In genomic region chr1:49298304-49298703, GRCh38 we compare ENCODE assay signal across 17 cellular contexts.
DNase-seq lines count a peak whose midpoint lies in the region; ATAC-seq and TF ChIP-seq lines count a peak whose summit lies in the region.
"Had no signal": no experiment of that assay in that cellular context is flagged by ENCODE, and none has a peak within 500 bp of the region (broad histone marks: within the 10 kb centered on the region; RNA-seq: fewer than 3 reads in every experiment).

No MANE protein-coding gene starts in this region.

- ATAC-seq in activated T-cell treated with anti-CD3 and anti-CD28 coated beads, Interleukin-2, amount 50 U/mL, for 72 hours (replicated peaks in 1 of 2): no peak
- ATAC-seq: stimulated activated naive CD8-positive, alpha-beta T cell treated with anti-CD3 and anti-CD28 coated beads, Interleukin-15, Interleukin-2, amounts not matched to agents 100 U/mL and 50 U/mL, for 24 hours had no signal

- H3K9me3 ChIP-seq in prostate gland: no peaks in the 10 kb centered on the region
- H3K9me3 ChIP-seq: vagina had no signal

- DNase-seq in COR-L47 (lab: John Stamatoyannopoulos, UW): peak; percentile 90
- DNase-seq in NCI-H2081 treated with DMSO at 0.1 percent for 48 hours (lab: John Stamatoyannopoulos, UW): peak; percentile 78
- DNase-seq in cerebellum (ENCODE audit: low spot score): peak; percentile 22
- peak; percentile 22 for DNase-seq in prostate gland (ENCODE audit: low spot score)
- DNase-seq in NCI-H1930 (lab: John Stamatoyannopoulos, UW): no peak
- no peak for DNase-seq in activated T-cell treated with anti-CD3 and anti-CD28 coated beads, Interleukin-2, amount 50 U/mL, for 72 hours
- DNase-seq in NCI-H128 (lab: John Stamatoyannopoulos, UW; ENCODE audit: unreplicated experiment): no peak
- DNase-seq in putamen (ENCODE audit: low spot score): no peak
- DNase-seq: activated CD4-positive, alpha-beta T cell treated with anti-CD3 and anti-CD28 coated beads for 4 hours; AML-193; SIG-M5; stimulated activated naive CD8-positive, alpha-beta T cell treated with anti-CD3 and anti-CD28 coated beads, Interleukin-15, Interleukin-2, amounts not matched to agents 100 U/mL and 50 U/mL, for 24 hours had no signal

- H3K27ac Mint-ChIP-seq in activated T-cell treated with anti-CD3 and anti-CD28 coated beads, Interleukin-2, amount 50 U/mL, for 72 hours: no peak overlapping the region
- H3K27ac Mint-ChIP-seq: activated naive CD4-positive, alpha-beta T cell treated with anti-CD3 and anti-CD28 coated beads, Interleukin-2, amount 50 U/mL, for 24 hours; endodermal cell; mesothelial cell of epicardium had no signal

- H3K27me3 Mint-ChIP-seq in activated T-cell treated with anti-CD3 and anti-CD28 coated beads, Interleukin-2, amount 50 U/mL, for 72 hours (ENCODE audit: low read depth): no peaks in the 10 kb centered on the region
- H3K27me3 Mint-ChIP-seq: activated naive CD4-positive, alpha-beta T cell treated with anti-CD3 and anti-CD28 coated beads, Interleukin-2, amount 50 U/mL, for 24 hours had no signal

- H3K27ac ChIP-seq in prostate gland: no peak overlapping the region
- H3K27ac ChIP-seq: cardiac muscle cell, vagina had no signal

- intact Hi-C loops in prostate gland (cut with DNase I): no loop called here

- peaks cover 3 to 10% of the 10 kb centered on the region in 2 donors for H3K9me3 Mint-ChIP-seq in activated T-cell treated with anti-CD3 and anti-CD28 coated beads, Interleukin-2, amount 50 U/mL, for 72 hours

- no peak for TF ChIP-seq POLR2A in prostate gland (IDR thresholded peaks at IDR 0.05)

- H3K36me3 ChIP-seq in prostate gland: no peaks in the 10 kb centered on the region
- H3K36me3 ChIP-seq: cardiac muscle cell, vagina had no signal

- no peaks in the 10 kb centered on the region for H3K27me3 ChIP-seq in prostate gland (replicated peaks; ENCODE audit: insufficient read depth)
- H3K27me3 ChIP-seq: cardiac muscle cell, vagina had no signal

- 29% methylated on average over 2 of the region's 2 CpGs for WGBS in prostate gland

- H3K4me1 Mint-ChIP-seq in activated T-cell treated with anti-CD3 and anti-CD28 coated beads, Interleukin-2, amount 50 U/mL, for 72 hours (ENCODE audit: low read depth): no peaks in the 10 kb centered on the region
- H3K4me1 Mint-ChIP-seq: activated naive CD4-positive, alpha-beta T cell treated with anti-CD3 and anti-CD28 coated beads, Interleukin-2, amount 50 U/mL, for 24 hours; endodermal cell; mesothelial cell of epicardium had no signal

- H3K36me3 Mint-ChIP-seq in activated T-cell treated with anti-CD3 and anti-CD28 coated beads, Interleukin-2, amount 50 U/mL, for 72 hours (ENCODE audit: insufficient read depth in 2 of 2): no peaks in the 10 kb centered on the region
- H3K36me3 Mint-ChIP-seq: activated naive CD4-positive, alpha-beta T cell treated with anti-CD3 and anti-CD28 coated beads, Interleukin-2, amount 50 U/mL, for 24 hours had no signal

- no peak for TF ChIP-seq CTCF in prostate gland (IDR thresholded peaks at IDR 0.05)

- no peak overlapping the region for H3K4me3 Mint-ChIP-seq in activated T-cell treated with anti-CD3 and anti-CD28 coated beads, Interleukin-2, amount 50 U/mL, for 72 hours
- H3K4me3 Mint-ChIP-seq: activated naive CD4-positive, alpha-beta T cell treated with anti-CD3 and anti-CD28 coated beads, Interleukin-2, amount 50 U/mL, for 24 hours; endodermal cell; mesothelial cell of epicardium had no signal

- H3K4me3 ChIP-seq in prostate gland: no peak overlapping the region
- H3K4me3 ChIP-seq: cardiac muscle cell, vagina had no signal

- no peaks in the 10 kb centered on the region for H3K4me1 ChIP-seq in prostate gland (replicated peaks)
- H3K4me1 ChIP-seq: vagina had no signal

Comparison
In these comparisons a context has a peak if more than half of its experiments do, and no peak if none do; other contexts are left out.
1. DNase-seq: peak in COR-L47 (single experiment), NCI-H2081 treated with DMSO at 0.1 percent for 48 hours (single experiment), cerebellum (single experiment) and prostate gland (single experiment); none in NCI-H1930 (0 of 2), activated T-cell treated with anti-CD3 and anti-CD28 coated beads, Interleukin-2, amount 50 U/mL, for 72 hours (0 of 2), NCI-H128 (single experiment) and putamen (single experiment).